ENCODE assay signal across 8 cellular contexts in genomic region chr9:129962889-129963703, GRCh38.
DNase-seq lines count a peak whose midpoint lies in the region; ATAC-seq and TF ChIP-seq lines count a peak whose summit lies in the region.

No MANE protein-coding gene starts in this region.

- no peaks in the 10 kb centered on the region for H3K36me3 ChIP-seq in RWPE2 (ENCODE audit: low read depth)

- no peaks in the 10 kb centered on the region for H3K27me3 ChIP-seq in RWPE2 (ENCODE audit: insufficient read depth, poor library complexity, severe bottlenecking)

- H3K9me3 ChIP-seq in RWPE2 (ENCODE audit: severe bottlenecking) = no peaks in the 10 kb centered on the region

- H3K4me1 ChIP-seq in RWPE2 (ENCODE audit: insufficient read depth, poor library complexity, severe bottlenecking) = peaks cover 7% of the 10 kb centered on the region

- DNase-seq in RWPE2 (ENCODE audit: low spot score) (no peak), hepatic stellate cell (ENCODE audit: low spot score) (peak; percentile 43), SK-N-DZ (ENCODE audit: low spot score) (no peak)
- DNase-seq in activated naive CD8-positive, alpha-beta T cell treated with anti-CD3 and anti-CD28 coated beads, Interleukin-2, amount 50 U/mL, for 16 hours (ENCODE audit: low read depth, low spot score) = peak; percentile 44

- ATAC-seq in GM18858 (IDR thresholded peaks at IDR 0.05; ENCODE audit: unreplicated experiment) = peak; percentile 67
- peak; percentile 78 for ATAC-seq in HG03039 (IDR thresholded peaks at IDR 0.05; ENCODE audit: unreplicated experiment)
- peak; percentile 87 for ATAC-seq in RWPE2 (ENCODE audit: low read depth)
- no peak for ATAC-seq in HG02970 (IDR thresholded peaks at IDR 0.05; ENCODE audit: low FRiP score, unreplicated experiment)

- H3K4me3 ChIP-seq in RWPE2 (ENCODE audit: severe bottlenecking) = peak overlapping the region; percentile 35
- H3K4me3 ChIP-seq in skin epidermis = peak overlapping the region; percentile 14 to 51 (median 27)

- H3K27ac ChIP-seq in RWPE2 (ENCODE audit: poor library complexity, severe bottlenecking) (peak overlapping the region; percentile 32), skin epidermis (peak overlapping the region; percentile 55 to 93 (median 86))

- no peak for TF ChIP-seq CTCF in RWPE2 (IDR thresholded peaks at IDR 0.05; ENCODE audit: poor library complexity, severe bottlenecking)

Comparison
In these comparisons a context has a peak if more than half of its experiments do, and no peak if none do; other contexts are left out.
1. DNase-seq: peak in activated naive CD8-positive, alpha-beta T cell treated with anti-CD3 and anti-CD28 coated beads, Interleukin-2, amount 50 U/mL, for 16 hours (single experiment) and hepatic stellate cell (single experiment); none in RWPE2 (single experiment) and SK-N-DZ (single experiment).